In the genomic region with DNA sequence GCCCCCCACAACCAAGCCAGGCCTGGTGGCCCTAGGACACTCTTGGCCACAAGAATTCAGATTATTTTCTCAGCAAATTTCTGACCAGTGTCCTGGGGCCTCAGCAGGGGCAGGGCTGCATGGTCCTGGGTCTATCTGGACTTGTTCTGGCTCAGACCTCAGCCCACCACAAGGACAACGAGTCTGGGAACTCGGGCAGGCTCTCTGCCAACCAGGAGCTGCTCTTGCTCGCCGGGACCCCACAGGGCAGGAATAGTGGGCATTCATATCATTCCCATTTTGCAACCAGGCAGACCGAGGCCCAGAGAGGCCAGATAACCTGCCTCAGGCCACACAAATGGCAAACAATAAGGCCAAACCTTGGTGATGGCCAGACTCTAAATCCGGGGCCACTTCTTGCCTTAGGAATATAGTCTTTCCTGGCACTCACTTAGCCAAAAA, we compare ENCODE assay signal across 9 cellular contexts.
A peak's percentile ranks its signal among the peaks of the same experiment; 100 is the strongest.
DNase-seq lines count a peak whose midpoint lies in the region; ATAC-seq, FAIRE-seq and TF ChIP-seq lines count a peak whose summit lies in the region.
"Had no signal": no experiment of that assay in that cellular context is flagged by ENCODE, and none has a peak within 500 bp of the region (broad histone marks: within the 10 kb centered on the region; RNA-seq: fewer than 3 reads in every experiment).

No MANE protein-coding gene starts in this region.

- H3K27ac ChIP-seq in right lobe of liver (peak overlapping the region; percentile 86 to 97 (median 91)), tibial artery (peak overlapping the region; percentile 98 to 99)

- H3K27me3 ChIP-seq in right lobe of liver (no peaks in the 10 kb centered on the region), tibial artery (no peaks in the 10 kb centered on the region)

- intact Hi-C loops in MCF 10A (cut with micrococcal nuclease) (no loop called here), right lobe of liver (cut with DNase I) (no loop called here), tibial artery (cut with DNase I; ENCODE audit: low total_unique reads) (no loop called here)

- peaks cover 4% of the 10 kb centered on the region for H3K36me3 Mint-ChIP-seq in activated CD4-positive, alpha-beta T cell treated with anti-CD3 and anti-CD28 coated beads, Interleukin-2, amount 10 ng/mL, durations not matched to agents 7 days and 5 days (ENCODE audit: low read depth)
- H3K36me3 Mint-ChIP-seq in MCF 10A (ENCODE audit: insufficient read depth, unreplicated experiment) (peaks cover 24% of the 10 kb centered on the region), progenitor cell of endocrine pancreas (ENCODE audit: insufficient read depth) (no peaks in the 10 kb centered on the region)

- H3K4me1 ChIP-seq in right lobe of liver (peaks cover 0 to 30% (median 18%) of the 10 kb centered on the region in 4 donors), tibial artery (peaks cover 0 to 83% (median 61%) of the 10 kb centered on the region in 4 donors)

- POLR2A ChIA-PET in activated CD4-positive, alpha-beta T cell treated with anti-CD3 and anti-CD28 coated beads, Interleukin-2, amount 10 ng/mL, durations not matched to agents 7 days and 5 days (lab: Charles Lee) = no interaction called here
- POLR2A ChIA-PET in MCF 10A (lab: Yijun Ruan, JAX) = interaction anchor here (0.7 to 25.5 kb wide), 9 partner anchors 8 to 283 kb away, joined by 3 to 1278 read pairs (median 160); a partner anchor contains a TSS

- peak overlapping the region; percentile 97 for H3K27ac Mint-ChIP-seq in activated CD4-positive, alpha-beta T cell treated with anti-CD3 and anti-CD28 coated beads, Interleukin-2, amount 10 ng/mL, durations not matched to agents 7 days and 5 days
- H3K27ac Mint-ChIP-seq in MCF 10A (ENCODE audit: low read depth, unreplicated experiment) (peak overlapping the region; percentile 92), progenitor cell of endocrine pancreas (no peak overlapping the region)

- no peak for ATAC-seq in right lobe of liver

- H3K27me3 Mint-ChIP-seq in activated CD4-positive, alpha-beta T cell treated with anti-CD3 and anti-CD28 coated beads, Interleukin-2, amount 10 ng/mL, durations not matched to agents 7 days and 5 days = peaks cover under 1% of the 10 kb centered on the region
- no peaks in the 10 kb centered on the region for H3K27me3 Mint-ChIP-seq in MCF 10A (ENCODE audit: insufficient read depth, unreplicated experiment)
- H3K27me3 Mint-ChIP-seq in progenitor cell of endocrine pancreas = peaks cover 77% of the 10 kb centered on the region

- no peak for TF ChIP-seq CTCF in MCF 10A (IDR thresholded peaks at IDR 0.05; ENCODE audit: unreplicated experiment)
- TF ChIP-seq CTCF in right lobe of liver (IDR thresholded peaks at IDR 0.05) = no peak
- TF ChIP-seq CTCF in tibial artery (IDR thresholded peaks at IDR 0.05) = no peak
- TF ChIP-seq CTCF in progenitor cell of endocrine pancreas (IDR thresholded peaks at IDR 0.05; ENCODE audit: unreplicated experiment) = no peak
- TF ChIP-seq CTCF in D721Med (IDR thresholded peaks at IDR 0.05; ENCODE audit: insufficient read depth, missing control alignments) = no peak

- H3K4me3 ChIP-seq in right lobe of liver (peak overlapping the region in 1 of 3 donors; percentile 54), tibial artery (peak overlapping the region; percentile 84 to 96)

- no TSS peak for BruUV-seq in MCF 10A (replicated peaks; lab: Mats Ljungman, UMichigan)

- CTCF ChIA-PET in activated CD4-positive, alpha-beta T cell treated with anti-CD3 and anti-CD28 coated beads, Interleukin-2, amount 10 ng/mL, durations not matched to agents 7 days and 5 days (lab: Charles Lee) = interaction anchor here (0.6 to 1.5 kb wide), 4 partner anchors 10 to 661 kb away, joined by 3 to 4 read pairs (median 4); no protein-coding TSS in a partner anchor
- CTCF ChIA-PET in MCF 10A (lab: Yijun Ruan, JAX) = interaction anchor here (0.5 to 6.9 kb wide), 4 partner anchors 15 to 478 kb away, joined by 3 to 47 read pairs (median 6); no protein-coding TSS in a partner anchor

- no peak for FAIRE-seq in D721Med (lab: Jason Lieb, UNC)

- peak overlapping the region; percentile 78 for H3K4me3 Mint-ChIP-seq in activated CD4-positive, alpha-beta T cell treated with anti-CD3 and anti-CD28 coated beads, Interleukin-2, amount 10 ng/mL, durations not matched to agents 7 days and 5 days
- H3K4me3 Mint-ChIP-seq in MCF 10A (ENCODE audit: unreplicated experiment) = peak overlapping the region; percentile 81
- H3K4me3 Mint-ChIP-seq in progenitor cell of endocrine pancreas (ENCODE audit: low read depth) = no peak overlapping the region

- H3K36me3 ChIP-seq in right lobe of liver (no peaks in the 10 kb centered on the region), tibial artery (peaks cover 0 to 12% (median 0%) of the 10 kb centered on the region in 3 donors)

- WGBS in right lobe of liver (ENCODE audit: insufficient coverage, low coverage, low lambda C conversion rate, missing lambda C conversion rate) = 35% methylated on average over 2 of the region's 6 CpGs

- no peaks in the 10 kb centered on the region for H3K9me3 ChIP-seq in right lobe of liver
- H3K9me3 ChIP-seq in tibial artery = no peaks in the 10 kb centered on the region

- DNase-seq in activated CD4-positive, alpha-beta T cell treated with anti-CD3 and anti-CD28 coated beads, Interleukin-2, amount 10 ng/mL, durations not matched to agents 7 days and 5 days = no peak
- no peak for DNase-seq in activated CD4-positive, alpha-beta T cell treated with anti-CD3 and anti-CD28 coated beads for 48 hours
- DNase-seq in MCF 10A (ENCODE audit: unreplicated experiment) = no peak
- DNase-seq in right lobe of liver = peak; percentile 31 to 51 (median 51)
- DNase-seq in tibial artery = peak in 1 of 2 donors; percentile 68
- no peak for DNase-seq in progenitor cell of endocrine pancreas (ENCODE audit: low spot score, unreplicated experiment)
- DNase-seq in D721Med (ENCODE audit: insufficient read length, low spot score) = no peak
- no peak for DNase-seq in NCI-H69 (lab: John Stamatoyannopoulos, UW)
- DNase-seq: H9 had no signal

- H3K9me3 Mint-ChIP-seq in activated CD4-positive, alpha-beta T cell treated with anti-CD3 and anti-CD28 coated beads, Interleukin-2, amount 10 ng/mL, durations not matched to agents 7 days and 5 days = no peaks in the 10 kb centered on the region
- H3K9me3 Mint-ChIP-seq in MCF 10A (ENCODE audit: unreplicated experiment) (no peaks in the 10 kb centered on the region), progenitor cell of endocrine pancreas (ENCODE audit: low read depth) (no peaks in the 10 kb centered on the region)
- H3K9me3 Mint-ChIP-seq: H9 had no signal

- TF ChIP-seq POLR2A in right lobe of liver (IDR thresholded peaks at IDR 0.05) = no peak

- peaks cover 42% of the 10 kb centered on the region for H3K4me1 Mint-ChIP-seq in activated CD4-positive, alpha-beta T cell treated with anti-CD3 and anti-CD28 coated beads, Interleukin-2, amount 10 ng/mL, durations not matched to agents 7 days and 5 days
- H3K4me1 Mint-ChIP-seq in MCF 10A (ENCODE audit: insufficient read depth, unreplicated experiment) (peaks cover 21% of the 10 kb centered on the region), progenitor cell of endocrine pancreas (ENCODE audit: low read depth) (peaks cover 3% of the 10 kb centered on the region)

Comparison
In these comparisons a context has a peak if more than half of its experiments do, and no peak if none do; other contexts are left out.
1. DNase-seq: peak in right lobe of liver (3 of 3); none in activated CD4-positive, alpha-beta T cell treated with anti-CD3 and anti-CD28 coated beads, Interleukin-2, amount 10 ng/mL, durations not matched to agents 7 days and 5 days (single experiment), activated CD4-positive, alpha-beta T cell treated with anti-CD3 and anti-CD28 coated beads for 48 hours (single experiment), MCF 10A (single experiment), progenitor cell of endocrine pancreas (single experiment), D721Med (single experiment) and NCI-H69 (single experiment).